In the genomic region with DNA sequence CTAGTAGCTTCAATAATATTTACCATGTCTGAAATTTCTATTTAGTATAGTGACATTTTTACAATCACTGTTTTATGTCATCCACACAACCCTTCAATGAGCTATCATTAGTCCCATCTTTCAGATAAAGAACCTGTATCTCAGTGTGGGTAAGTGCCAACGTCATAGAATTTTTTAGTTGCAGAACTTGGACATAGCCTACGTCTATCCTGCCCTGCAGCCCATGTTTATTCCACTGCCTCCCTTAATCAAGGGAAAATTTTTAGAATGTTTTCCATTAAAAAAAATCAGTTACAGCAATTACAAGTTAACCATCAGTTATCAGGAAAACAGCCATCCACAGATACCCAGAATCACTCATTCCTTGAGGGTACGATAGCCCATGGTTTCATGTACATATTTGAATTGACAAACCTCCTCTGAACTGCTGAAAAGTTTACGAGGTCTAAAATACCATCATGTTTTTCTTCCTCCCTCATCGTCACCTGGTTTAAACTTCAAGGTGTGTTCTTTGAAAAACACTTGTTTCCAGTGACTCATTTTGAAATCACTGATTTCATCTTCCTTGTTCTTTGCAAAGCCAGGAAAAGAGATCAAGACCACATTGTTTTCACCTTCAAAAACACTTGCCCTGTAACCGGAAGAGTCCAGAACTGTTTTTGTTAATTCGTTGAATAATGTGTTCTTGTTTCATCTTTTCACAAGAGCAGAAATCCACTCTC, we compare ENCODE assay signal across 16 cellular contexts.
A peak's percentile ranks its signal among the peaks of the same experiment; 100 is the strongest.
DNase-seq lines count a peak whose midpoint lies in the region; ATAC-seq, FAIRE-seq and TF ChIP-seq lines count a peak whose summit lies in the region.
"Had no signal": no experiment of that assay in that cellular context is flagged by ENCODE, and none has a peak within 500 bp of the region (broad histone marks: within the 10 kb centered on the region; RNA-seq: fewer than 3 reads in every experiment).

No MANE protein-coding gene starts in this region.

- CTCF ChIA-PET in naive thymus-derived CD4-positive, alpha-beta T cell (lab: Charles Lee): interaction anchor here (0.6 to 2.4 kb wide), 9 partner anchors 10 to 620 kb away, joined by 3 to 18 read pairs (median 3); a partner anchor contains a TSS

- no peaks in the 10 kb centered on the region for H3K9me3 ChIP-seq in naive thymus-derived CD4-positive, alpha-beta T cell (ENCODE audit: control insufficient read depth in 2 of 3, low read length in 3 of 3)
- H3K9me3 ChIP-seq: BLaER1 treated with 17β-estradiol and CSF1 and Interleukin-3, amounts not matched to agents 10 nM and 100 nM; gastroesophageal sphincter had no signal

- H3K4me3 Mint-ChIP-seq in activated T-helper 2 cell treated with anti-CD3 and anti-CD28 coated beads, Interferon-gamma antibody, Interleukin-2, Interleukin-4, amounts not matched to agents 10 μg/mL and 5 μg/mL and 100 μg/mL, durations not matched to agents 14 hours and 24 hours and 36 hours (ENCODE audit: low read depth): peak overlapping the region; percentile 15
- no peak overlapping the region for H3K4me3 Mint-ChIP-seq in naive thymus-derived CD4-positive, alpha-beta T cell
- H3K4me3 Mint-ChIP-seq: dendritic cell treated with granulocyte-macrophage colony-stimulating factor and Interleukin-4, amounts not matched to agents 40 ng/mL and 50 ng/mL, for 4 days; naive B cell had no signal

- peaks cover 21% of the 10 kb centered on the region for H3K4me1 Mint-ChIP-seq in activated T-helper 2 cell treated with anti-CD3 and anti-CD28 coated beads, Interferon-gamma antibody, Interleukin-2, Interleukin-4, amounts not matched to agents 10 μg/mL and 5 μg/mL and 100 μg/mL, durations not matched to agents 14 hours and 24 hours and 36 hours (ENCODE audit: low read depth)
- H3K4me1 Mint-ChIP-seq in naive thymus-derived CD4-positive, alpha-beta T cell: peaks cover 8 to 44% (median 35%) of the 10 kb centered on the region in 7 donors
- H3K4me1 Mint-ChIP-seq: naive B cell had no signal

- peaks cover 4% of the 10 kb centered on the region for H3K9me3 Mint-ChIP-seq in activated T-helper 2 cell treated with anti-CD3 and anti-CD28 coated beads, Interferon-gamma antibody, Interleukin-2, Interleukin-4, amounts not matched to agents 10 μg/mL and 5 μg/mL and 100 μg/mL, durations not matched to agents 14 hours and 24 hours and 36 hours
- peaks cover 0 to 9% (median 0%) of the 10 kb centered on the region in 11 donors for H3K9me3 Mint-ChIP-seq in naive thymus-derived CD4-positive, alpha-beta T cell
- H3K9me3 Mint-ChIP-seq: dendritic cell treated with granulocyte-macrophage colony-stimulating factor and Interleukin-4, amounts not matched to agents 40 ng/mL and 50 ng/mL, for 4 days had no signal

- peak; percentile 79 for ATAC-seq in naive thymus-derived CD4-positive, alpha-beta T cell
- ATAC-seq: gastroesophageal sphincter, right cardiac atrium had no signal

- no peak for TF ChIP-seq CTCF in GM06990 (IDR thresholded peaks at IDR 0.05; ENCODE audit: insufficient read depth, low read length, poor library complexity, severe bottlenecking)

- H3K27me3 Mint-ChIP-seq in activated T-helper 2 cell treated with anti-CD3 and anti-CD28 coated beads, Interferon-gamma antibody, Interleukin-2, Interleukin-4, amounts not matched to agents 10 μg/mL and 5 μg/mL and 100 μg/mL, durations not matched to agents 14 hours and 24 hours and 36 hours (ENCODE audit: low read depth): no peaks in the 10 kb centered on the region
- no peaks in the 10 kb centered on the region for H3K27me3 Mint-ChIP-seq in naive thymus-derived CD4-positive, alpha-beta T cell
- H3K27me3 Mint-ChIP-seq: dendritic cell treated with granulocyte-macrophage colony-stimulating factor and Interleukin-4, amounts not matched to agents 40 ng/mL and 50 ng/mL, for 4 days; naive B cell had no signal

- peaks cover 25 to 68% of the 10 kb centered on the region in 2 donors for H3K4me1 ChIP-seq in naive thymus-derived CD4-positive, alpha-beta T cell (ENCODE audit: control insufficient read depth in 2 of 2, insufficient read depth in 2 of 2, low read length in 2 of 2)
- H3K4me1 ChIP-seq: gastroesophageal sphincter had no signal

- POLR2A ChIA-PET in naive thymus-derived CD4-positive, alpha-beta T cell (lab: Charles Lee): interaction anchor here (0.6 to 3.5 kb wide), 17 partner anchors 9 to 621 kb away, joined by 3 to 44 read pairs (median 5); a partner anchor contains a TSS

- peak; percentile 4 for FAIRE-seq in GM19239 (lab: Jason Lieb, UNC)
- FAIRE-seq: G401.6 had no signal

- no peaks in the 10 kb centered on the region for H3K27me3 ChIP-seq in GM06990 (replicated peaks; ENCODE audit: control insufficient read depth, insufficient read depth, low read length)
- H3K27me3 ChIP-seq in naive thymus-derived CD4-positive, alpha-beta T cell (ENCODE audit: control insufficient read depth in 2 of 2, insufficient read depth in 2 of 2, low read length in 2 of 2): no peaks in the 10 kb centered on the region
- H3K27me3 ChIP-seq: BLaER1 treated with 17β-estradiol and CSF1 and Interleukin-3, amounts not matched to agents 10 nM and 100 nM; gastroesophageal sphincter had no signal

- DNase-seq in GM06990 (ENCODE audit: extremely low read depth, insufficient read length) (peak; percentile 44), GM19239 (ENCODE audit: insufficient read length, low spot score) (no peak), amniotic stem cell (lab: John Stamatoyannopoulos, UW) (no peak), HCEC 1CT (no peak), islet precursor cell (no peak), NOMO-1 treated with DMSO at 0.1 percent for 48 hours (lab: John Stamatoyannopoulos, UW; ENCODE audit: unreplicated experiment) (no peak)
- DNase-seq in activated T-helper 2 cell treated with anti-CD3 and anti-CD28 coated beads, Interferon-gamma antibody, Interleukin-2, Interleukin-4, amounts not matched to agents 10 μg/mL and 5 μg/mL and 100 μg/mL, durations not matched to agents 14 hours and 24 hours and 36 hours (ENCODE audit: low spot score): no peak
- peak in 7 of 9 donors; percentile 48 to 84 (median 70) for DNase-seq in naive thymus-derived CD4-positive, alpha-beta T cell
- DNase-seq: kidney glomerular epithelial cell, naive B cell, OCI-M1, right cardiac atrium had no signal

- H3K36me3 ChIP-seq in GM06990 (ENCODE audit: control insufficient read depth, insufficient read depth, low read length): no peaks in the 10 kb centered on the region
- no peaks in the 10 kb centered on the region for H3K36me3 ChIP-seq in naive thymus-derived CD4-positive, alpha-beta T cell (ENCODE audit: control insufficient read depth in 2 of 3, insufficient read depth in 3 of 3, low read length in 3 of 3)
- H3K36me3 ChIP-seq: BLaER1 treated with 17β-estradiol and CSF1 and Interleukin-3, amounts not matched to agents 10 nM and 100 nM; gastroesophageal sphincter had no signal

- H3K4me3 ChIP-seq in GM06990 (replicated peaks; ENCODE audit: low read depth, low read length): no peak overlapping the region
- H3K4me3 ChIP-seq in naive thymus-derived CD4-positive, alpha-beta T cell (ENCODE audit: low read length): no peak overlapping the region
- H3K4me3 ChIP-seq: BLaER1 treated with 17β-estradiol and CSF1 and Interleukin-3, amounts not matched to agents 10 nM and 100 nM; gastroesophageal sphincter had no signal

- peak overlapping the region; percentile 73 for H3K27ac ChIP-seq in naive thymus-derived CD4-positive, alpha-beta T cell (ENCODE audit: low read depth, low read length)
- H3K27ac ChIP-seq: BLaER1 treated with 17β-estradiol and CSF1 and Interleukin-3, amounts not matched to agents 10 nM and 100 nM had no signal

- peaks cover 21% of the 10 kb centered on the region for H3K36me3 Mint-ChIP-seq in activated T-helper 2 cell treated with anti-CD3 and anti-CD28 coated beads, Interferon-gamma antibody, Interleukin-2, Interleukin-4, amounts not matched to agents 10 μg/mL and 5 μg/mL and 100 μg/mL, durations not matched to agents 14 hours and 24 hours and 36 hours (ENCODE audit: low read depth)
- peaks cover 0 to 26% (median 0%) of the 10 kb centered on the region in 5 donors for H3K36me3 Mint-ChIP-seq in naive thymus-derived CD4-positive, alpha-beta T cell
- H3K36me3 Mint-ChIP-seq: naive B cell had no signal

- no peak overlapping the region for H3K27ac Mint-ChIP-seq in activated T-helper 2 cell treated with anti-CD3 and anti-CD28 coated beads, Interferon-gamma antibody, Interleukin-2, Interleukin-4, amounts not matched to agents 10 μg/mL and 5 μg/mL and 100 μg/mL, durations not matched to agents 14 hours and 24 hours and 36 hours
- H3K27ac Mint-ChIP-seq in naive thymus-derived CD4-positive, alpha-beta T cell: no peak overlapping the region
- H3K27ac Mint-ChIP-seq: dendritic cell treated with granulocyte-macrophage colony-stimulating factor and Interleukin-4, amounts not matched to agents 40 ng/mL and 50 ng/mL, for 4 days; naive B cell had no signal

- intact Hi-C loops in activated T-helper 2 cell treated with anti-CD3 and anti-CD28 coated beads, Interferon-gamma antibody, Interleukin-2, Interleukin-4, amounts not matched to agents 10 μg/mL and 5 μg/mL and 100 μg/mL, durations not matched to agents 14 hours and 24 hours and 36 hours (cut with micrococcal nuclease): loop anchor here (1.0 to 2.0 kb wide), 6 partner anchors 12 to 535 kb away; no protein-coding TSS in a partner anchor
- intact Hi-C loops in naive thymus-derived CD4-positive, alpha-beta T cell (cut with micrococcal nuclease): loop anchor here (1.0 to 10.0 kb wide), 11 partner anchors 8 to 566 kb away; a partner anchor contains a TSS

Comparison
In these comparisons a context has a peak if more than half of its experiments do, and no peak if none do; other contexts are left out.
1. DNase-seq: peak in GM06990 (single experiment) and naive thymus-derived CD4-positive, alpha-beta T cell (7 of 9); none in GM19239 (single experiment), activated T-helper 2 cell treated with anti-CD3 and anti-CD28 coated beads, Interferon-gamma antibody, Interleukin-2, Interleukin-4, amounts not matched to agents 10 μg/mL and 5 μg/mL and 100 μg/mL, durations not matched to agents 14 hours and 24 hours and 36 hours (single experiment), amniotic stem cell (single experiment), HCEC 1CT (single experiment), islet precursor cell (single experiment) and NOMO-1 treated with DMSO at 0.1 percent for 48 hours (single experiment).